21 cellular contexts compared by ENCODE assay signal in genomic region chr10:119073584-119073983, GRCh38. TPM values are rescaled to one million over a fixed set of nuclear protein-coding genes. Genes with fewer than 3 reads are reported as not detected.
A peak's percentile ranks its signal among the peaks of the same experiment; 100 is the strongest.
DNase-seq lines count a peak whose midpoint lies in the region; ATAC-seq, FAIRE-seq and TF ChIP-seq lines count a peak whose summit lies in the region.
"Had no signal": no experiment of that assay in that cellular context is flagged by ENCODE, and none has a peak within 500 bp of the region (broad histone marks: within the 10 kb centered on the region; RNA-seq: fewer than 3 reads in every experiment).

No MANE protein-coding gene starts in this region.

- POLR2A ChIA-PET in A673 (lab: Charles Lee; ENCODE audit: low non-redundant PET), result no interaction called here

- peaks cover 95% of the 10 kb centered on the region for H3K36me3 Mint-ChIP-seq in activated T-helper 17 cell treated with anti-CD3 and anti-CD28 coated beads, Interleukin-2, amount 50 U/mL, for 72 hours (ENCODE audit: low read depth)
- peaks cover 23% of the 10 kb centered on the region for H3K36me3 Mint-ChIP-seq in memory B cell

- peak; percentile 9 for FAIRE-seq in GM18507 (lab: Jason Lieb, UNC)
- FAIRE-seq: endothelial cell of umbilical vein, kidney had no signal

- H3K9me3 Mint-ChIP-seq in activated T-helper 17 cell treated with anti-CD3 and anti-CD28 coated beads, Interleukin-2, amount 50 U/mL, for 72 hours, result no peaks in the 10 kb centered on the region
- no peaks in the 10 kb centered on the region for H3K9me3 Mint-ChIP-seq in memory B cell
- H3K9me3 Mint-ChIP-seq: activated naive CD4-positive, alpha-beta T cell treated with anti-CD3 and anti-CD28 coated beads, Interleukin-2, amount 50 U/mL, for 24 hours had no signal

- no peak overlapping the region for H3K27ac ChIP-seq in A673 (ENCODE audit: low read depth, low read length, poor library complexity, severe bottlenecking)
- H3K27ac ChIP-seq: coronary artery, Peyer's patch, skin epidermis had no signal

- TF ChIP-seq CTCF in A673 (conservative IDR thresholded peaks at IDR 0.05; ENCODE audit: low read depth, low read length), result no peak

- H3K36me3 ChIP-seq in A673 (ENCODE audit: insufficient read depth, low read length, poor library complexity, severe bottlenecking), result peaks cover 63% of the 10 kb centered on the region

- peaks cover 33% of the 10 kb centered on the region for H3K4me1 Mint-ChIP-seq in activated T-helper 17 cell treated with anti-CD3 and anti-CD28 coated beads, Interleukin-2, amount 50 U/mL, for 72 hours
- peaks cover 14% of the 10 kb centered on the region for H3K4me1 Mint-ChIP-seq in memory B cell

- H3K4me1 ChIP-seq in A673 (ENCODE audit: insufficient read depth, low read length, poor library complexity, severe bottlenecking), result peaks cover 7% of the 10 kb centered on the region

- intact Hi-C loops in A673 (cut with micrococcal nuclease; ENCODE audit: unreplicated experiment), result no loop called here

- TSS peak; percentile 10 for BruUV-seq in A673 (replicated peaks; lab: Mats Ljungman, UMichigan)

- H3K27me3 ChIP-seq in A673 (replicated peaks; ENCODE audit: insufficient read depth, low read depth, low read length, poor library complexity), result no peaks in the 10 kb centered on the region
- H3K27me3 ChIP-seq: Peyer's patch had no signal

- H3K27me3 Mint-ChIP-seq in activated T-helper 17 cell treated with anti-CD3 and anti-CD28 coated beads, Interleukin-2, amount 50 U/mL, for 72 hours, result no peaks in the 10 kb centered on the region
- H3K27me3 Mint-ChIP-seq in memory B cell, result no peaks in the 10 kb centered on the region
- H3K27me3 Mint-ChIP-seq: activated naive CD4-positive, alpha-beta T cell treated with anti-CD3 and anti-CD28 coated beads, Interleukin-2, amount 50 U/mL, for 24 hours had no signal

- CTCF ChIA-PET in A673 (lab: Charles Lee), result no interaction called here

- H3K4me3 ChIP-seq in A673 (ENCODE audit: low read depth, low read length, poor library complexity, severe bottlenecking), result no peak overlapping the region
- H3K4me3 ChIP-seq: coronary artery, Peyer's patch, skin epidermis had no signal

- H3K9me3 ChIP-seq in A673 (ENCODE audit: low read depth, low read length, poor library complexity, severe bottlenecking), result no peaks in the 10 kb centered on the region
- H3K9me3 ChIP-seq: Peyer's patch had no signal

- ATAC-seq in activated T-helper 17 cell treated with anti-CD3 and anti-CD28 coated beads, Interleukin-2, amount 50 U/mL, for 72 hours (replicated peaks), result no peak
- no peak for ATAC-seq in memory B cell (ENCODE audit: low read depth)
- ATAC-seq in GM19467 (IDR thresholded peaks at IDR 0.05; ENCODE audit: unreplicated experiment), result no peak
- ATAC-seq in GM21367 (IDR thresholded peaks at IDR 0.05; ENCODE audit: unreplicated experiment), result no peak
- no peak for ATAC-seq in HG03196 (IDR thresholded peaks at IDR 0.05; ENCODE audit: unreplicated experiment)

- DNase-seq in A673 (ENCODE audit: low spot score) (no peak), GM18507 (ENCODE audit: extremely low spot score, insufficient read length, low read depth) (no peak), memory B cell (ENCODE audit: low spot score in 2 of 2) (no peak), NCI-H1105 (lab: John Stamatoyannopoulos, UW) (no peak)
- DNase-seq: activated CD4-positive, alpha-beta T cell treated with anti-CD3 and anti-CD28 coated beads for 1 hour; DMS79; foreskin fibroblast; kidney; mesendoderm; NCI-H187; NCI-H345; Peyer's patch; stimulated activated CD4-positive, alpha-beta T cell treated with anti-CD3 and anti-CD28 coated beads, Interleukin-4, amount 100 ng/mL, for 4 hours had no signal

- peak overlapping the region; percentile 86 for H3K27ac Mint-ChIP-seq in activated T-helper 17 cell treated with anti-CD3 and anti-CD28 coated beads, Interleukin-2, amount 50 U/mL, for 72 hours
- H3K27ac Mint-ChIP-seq in memory B cell, result peak overlapping the region; percentile 67
- H3K27ac Mint-ChIP-seq: activated naive CD4-positive, alpha-beta T cell treated with anti-CD3 and anti-CD28 coated beads, Interleukin-2, amount 50 U/mL, for 24 hours had no signal

- peak overlapping the region; percentile 49 for H3K4me3 Mint-ChIP-seq in activated T-helper 17 cell treated with anti-CD3 and anti-CD28 coated beads, Interleukin-2, amount 50 U/mL, for 72 hours
- H3K4me3 Mint-ChIP-seq in memory B cell, result no peak overlapping the region
- H3K4me3 Mint-ChIP-seq: activated naive CD4-positive, alpha-beta T cell treated with anti-CD3 and anti-CD28 coated beads, Interleukin-2, amount 50 U/mL, for 24 hours had no signal

RNA-seq across cellular contexts. Expression of gene EIF3A, which starts 7.0 kb away (rescaled TPM):
- total RNA-seq in A673 (2021), result 169 and 181 TPM in 2 replicates
- 100 to 1,000 TPM in 1 of 2 donors, 10 to 100 TPM in 1; 93.8 to 155 TPM for total RNA-seq in activated T-helper 17 cell treated with anti-CD3 and anti-CD28 coated beads, Interleukin-2, amount 50 U/mL, for 72 hours

RNA-seq across cellular contexts. Expression of gene DENND10, which starts 30.3 kb away (rescaled TPM):
- 41.2 and 55.2 TPM in 2 replicates for total RNA-seq in A673 (2021)
- 10 to 100 TPM; 15.6 to 32.0 TPM for total RNA-seq in activated T-helper 17 cell treated with anti-CD3 and anti-CD28 coated beads, Interleukin-2, amount 50 U/mL, for 72 hours

RNA-seq across cellular contexts. Expression of gene NANOS1, which starts 44.1 kb away (rescaled TPM):
- total RNA-seq in A673 (2021), result 0.67 and 0.70 TPM in 2 replicates
- total RNA-seq in activated T-helper 17 cell treated with anti-CD3 and anti-CD28 coated beads, Interleukin-2, amount 50 U/mL, for 72 hours, result under 1 TPM; 0.11 to 0.30 TPM
